8 cellular contexts compared by ENCODE assay signal in the genomic region with DNA sequence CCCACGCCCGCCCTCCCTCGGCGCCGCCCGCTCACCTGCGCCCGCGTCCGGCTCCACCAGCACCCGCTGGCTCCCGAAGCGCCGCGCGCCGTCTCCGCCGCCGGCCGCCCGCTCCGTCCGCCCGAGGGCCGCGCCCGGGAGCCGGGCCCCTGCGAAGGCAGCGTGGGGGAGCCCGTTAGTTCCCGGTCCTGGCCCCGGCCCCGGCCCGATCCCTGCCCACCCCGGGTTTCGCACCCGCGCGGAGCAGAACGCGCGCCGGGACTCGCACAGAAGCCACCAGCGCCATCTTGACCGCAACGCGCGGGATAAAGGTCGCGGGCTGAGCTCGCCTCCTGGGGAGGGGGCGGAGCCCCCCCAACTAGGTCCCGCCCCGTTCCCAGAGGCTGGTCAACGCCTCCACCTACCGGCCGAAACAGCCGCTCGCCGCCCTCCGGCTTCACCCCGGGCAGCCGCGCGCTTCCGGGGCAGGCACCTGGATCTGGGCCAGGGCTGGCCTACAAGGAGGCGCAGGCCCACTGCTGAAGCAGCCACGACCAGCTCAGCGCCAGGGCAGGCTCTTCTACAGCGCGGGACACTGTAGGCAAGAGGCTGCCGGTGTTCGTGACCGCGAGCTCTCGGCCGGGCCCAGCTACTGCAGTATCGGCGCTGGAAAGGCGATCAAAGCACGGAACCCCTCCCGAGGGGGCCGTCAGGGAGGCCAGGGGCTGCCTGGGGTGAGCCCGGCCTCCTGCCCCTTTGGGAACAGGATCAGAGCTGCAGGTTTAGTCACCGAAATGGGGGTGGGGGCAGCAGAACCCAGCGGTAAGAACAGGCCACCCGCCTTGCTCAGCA. TPM values are rescaled to one million over a fixed set of nuclear protein-coding genes. Genes with fewer than 3 reads are reported as not detected.
A peak's percentile ranks its signal among the peaks of the same experiment; 100 is the strongest.
DNase-seq lines count a peak whose midpoint lies in the region; ATAC-seq, FAIRE-seq and TF ChIP-seq lines count a peak whose summit lies in the region.

A gene with protein sequence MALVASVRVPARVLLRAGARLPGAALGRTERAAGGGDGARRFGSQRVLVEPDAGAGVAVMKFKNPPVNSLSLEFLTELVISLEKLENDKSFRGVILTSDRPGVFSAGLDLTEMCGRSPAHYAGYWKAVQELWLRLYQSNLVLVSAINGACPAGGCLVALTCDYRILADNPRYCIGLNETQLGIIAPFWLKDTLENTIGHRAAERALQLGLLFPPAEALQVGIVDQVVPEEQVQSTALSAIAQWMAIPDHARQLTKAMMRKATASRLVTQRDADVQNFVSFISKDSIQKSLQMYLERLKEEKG (minus strand): TSS at position 307 of the 831 bp plus-strand sequence. CDS start 21 bp downstream, at position 286.

- H3K9me3 ChIP-seq in keratinocyte (ENCODE audit: control insufficient read depth, low read depth, low read length): no peaks in the 10 kb centered on the region

- H3K27me3 ChIP-seq in keratinocyte (ENCODE audit: control insufficient read depth, extremely low read depth, insufficient read depth, low read length): no peaks in the 10 kb centered on the region

- peaks cover 17% of the 10 kb centered on the region for H3K79me2 ChIP-seq in keratinocyte (ENCODE audit: control insufficient read depth, insufficient read depth, low read length)

- dilution Hi-C loops in keratinocyte (cut with MboI; ENCODE audit: extremely low pct_ligation_motif_present, low sequenced_read_pairs): no loop called here

- peaks cover 17% of the 10 kb centered on the region for H3K4me1 ChIP-seq in keratinocyte (ENCODE audit: control insufficient read depth, extremely low read depth, insufficient read depth, low read length)

- H3K9ac ChIP-seq in keratinocyte (ENCODE audit: control insufficient read depth, extremely low read depth, insufficient read depth, low read length): peak within 1 kb of the TSS; percentile 80

- H2AFZ ChIP-seq in keratinocyte (ENCODE audit: control insufficient read depth, low read length): no peak within 1 kb of the TSS

- peak in 2 of 3 experiments; percentile 53 to 55 for TF ChIP-seq CTCF in keratinocyte (optimal IDR thresholded peaks at IDR 0.05 in 1 of 3, IDR thresholded peaks at IDR 0.05 in 1 of 3, conservative IDR thresholded peaks at IDR 0.05 in 1 of 3; ENCODE audit: extremely low read depth in 1 of 3, insufficient read depth in 2 of 3, low read length in 3 of 3)

- peak; percentile 100 for DNase-seq in AG08396 (ENCODE audit: low spot score)
- peak; percentile 92 for DNase-seq in NCI-H226
- DNase-seq in cerebellar nuclear complex (lab: John Stamatoyannopoulos, UW): peak; percentile 63 to 74
- no peak for DNase-seq in keratinocyte (ENCODE audit: low read depth, low spot score)
- peak; percentile 64 to 69 for DNase-seq in stimulated activated CD4-positive, alpha-beta T cell treated with anti-CD3 and anti-CD28 coated beads, Interleukin-15, amount 100 ng/mL, for 1 hour (ENCODE audit: low read depth in 1 of 2, low spot score in 1 of 2)

- H3K4me3 ChIP-seq in keratinocyte (ENCODE audit: control insufficient read depth in 2 of 3, extremely low read depth in 1 of 3, insufficient read depth in 2 of 3, low read depth in 1 of 3, low read length in 3 of 3): peak within 1 kb of the TSS; percentile 54 to 68 (median 64)

- H4K20me1 ChIP-seq in keratinocyte (ENCODE audit: control insufficient read depth, extremely low read depth, insufficient read depth, low read length): peaks cover 14% of the 10 kb centered on the region

- FAIRE-seq in keratinocyte (lab: Jason Lieb, UNC): peak; percentile 5

- ATAC-seq in GM18870 (IDR thresholded peaks at IDR 0.05; ENCODE audit: unreplicated experiment): peak; percentile 69
- peak; percentile 82 for ATAC-seq in HG03135 (IDR thresholded peaks at IDR 0.05; ENCODE audit: unreplicated experiment)
- ATAC-seq in activated CD4-positive, CD25-positive, alpha-beta regulatory T cell treated with anti-CD3 and anti-CD28 coated beads, Interleukin-2, amount 50 U/mL, for 24 hours: peak; percentile 77 to 82

- H3K9me1 ChIP-seq in keratinocyte (ENCODE audit: control insufficient read depth, extremely low read depth, insufficient read depth, low read length): no peaks in the 10 kb centered on the region

- peaks cover 19 to 26% of the 10 kb centered on the region in 2 experiments for H3K36me3 ChIP-seq in keratinocyte (ENCODE audit: control insufficient read depth in 2 of 2, extremely low read depth in 1 of 2, insufficient read depth in 2 of 2, low read length in 2 of 2)

- peak within 1 kb of the TSS; percentile 74 for H3K4me2 ChIP-seq in keratinocyte (ENCODE audit: control insufficient read depth, extremely low read depth, insufficient read depth, low read depth, low read length)

- peak within 1 kb of the TSS; percentile 73 for H3K27ac ChIP-seq in keratinocyte (ENCODE audit: control insufficient read depth, insufficient read depth, low read length)

RNA-seq across cellular contexts. Expression of the gene that starts here (rescaled TPM):
- polyA plus RNA-seq in keratinocyte: 19.7 to 32.0 TPM (median 24.2 TPM) in 3 replicates
- polyA plus RNA-seq in keratinocyte (2011; ENCODE audit: low read depth): 27.0 TPM
- polyA plus RNA-seq in keratinocyte (2011; cell fraction: cytosol; rRNA removed): 14.3 and 36.6 TPM in 2 replicates
- polyA plus RNA-seq in keratinocyte (2011; cell fraction: nucleus; rRNA removed): 20.6 and 22.0 TPM in 2 replicates
- polyA plus RNA-seq in keratinocyte (2012; ENCODE audit: low replicate concordance): 33.3 and 36.9 TPM in 2 replicates
- 7.7 to 10.4 TPM (median 9.4 TPM) in 3 replicates for polyA minus RNA-seq in keratinocyte
- polyA minus RNA-seq in keratinocyte (2011; cell fraction: cytosol; rRNA and poly(A)+ RNA removed): 36.6 TPM
- 10.8 and 10.9 TPM in 2 replicates for polyA minus RNA-seq in keratinocyte (2011; cell fraction: nucleus; rRNA and poly(A)+ RNA removed)
